27 cellular contexts compared by ENCODE assay signal in genomic region chr3:128929364-128929763, GRCh38.
"Had no signal": no experiment of that assay in that cellular context is flagged by ENCODE, and none has a peak within 500 bp of the region (broad histone marks: within the 10 kb centered on the region; RNA-seq: fewer than 3 reads in every experiment).

No MANE protein-coding gene starts in this region.

- H3K27ac ChIP-seq: stomach, suprapubic skin, testis, thoracic aorta, thyroid gland, tibial artery, tibial nerve, transverse colon, upper lobe of left lung, upper lobe of right lung, uterus, vagina had no signal

- H3K9me3 ChIP-seq: testis, thoracic aorta, thyroid gland, upper lobe of right lung, uterus, vagina had no signal

- H3K9me3 Mint-ChIP-seq: stimulated activated effector memory CD8-positive, alpha-beta T cell treated with anti-CD3 and anti-CD28 coated beads, Interleukin-12 subunit alpha, Interleukin-12 subunit beta, amount 100 ng/mL, for 72 hours had no signal

- H3K4me1 Mint-ChIP-seq: stimulated activated effector memory CD8-positive, alpha-beta T cell treated with anti-CD3 and anti-CD28 coated beads, Interleukin-12 subunit alpha, Interleukin-12 subunit beta, amount 100 ng/mL, for 72 hours; stimulated activated memory B cell treated with anti-CD40 and anti-IgM and Interleukin-4, amounts not matched to agents 10 μg/mL and 1 μg/mL and 100 μg/mL, for 72 hours; stimulated activated naive B cell treated with anti-CD40 and anti-IgM and Interleukin-4, amounts not matched to agents 10 μg/mL and 1 μg/mL and 100 μg/mL, for 72 hours had no signal

- H3K4me3 Mint-ChIP-seq: stimulated activated effector memory CD8-positive, alpha-beta T cell treated with anti-CD3 and anti-CD28 coated beads, Interleukin-12 subunit alpha, Interleukin-12 subunit beta, amount 100 ng/mL, for 72 hours; stimulated activated memory B cell treated with anti-CD40 and anti-IgM and Interleukin-4, amounts not matched to agents 10 μg/mL and 1 μg/mL and 100 μg/mL, for 72 hours; stimulated activated naive B cell treated with anti-CD40 and anti-IgM and Interleukin-4, amounts not matched to agents 10 μg/mL and 1 μg/mL and 100 μg/mL, for 72 hours; stimulated activated naive CD8-positive, alpha-beta T cell treated with anti-CD3 and anti-CD28 coated beads, Interleukin-15, amount 100 ng/mL, for 72 hours; stimulated activated naive CD8-positive, alpha-beta T cell treated with anti-CD3 and anti-CD28 coated beads, Interleukin-15, Interleukin-2, amounts not matched to agents 100 ng/mL and 50 ng/mL, for 24 hours; type B pancreatic cell had no signal

- H3K36me3 Mint-ChIP-seq: stimulated activated effector memory CD8-positive, alpha-beta T cell treated with anti-CD3 and anti-CD28 coated beads, Interleukin-12 subunit alpha, Interleukin-12 subunit beta, amount 100 ng/mL, for 72 hours; stimulated activated memory B cell treated with anti-CD40 and anti-IgM and Interleukin-4, amounts not matched to agents 10 μg/mL and 1 μg/mL and 100 μg/mL, for 72 hours had no signal

- ATAC-seq: stimulated activated effector memory CD8-positive, alpha-beta T cell treated with anti-CD3 and anti-CD28 coated beads, Interleukin-12 subunit alpha, Interleukin-12 subunit beta, amount 100 ng/mL, for 72 hours; stimulated activated memory B cell treated with anti-CD40 and anti-IgM and Interleukin-4, amounts not matched to agents 10 μg/mL and 1 μg/mL and 100 μg/mL, for 72 hours; stimulated activated naive B cell treated with anti-CD40 and anti-IgM and Interleukin-4, amounts not matched to agents 10 μg/mL and 1 μg/mL and 100 μg/mL, for 72 hours; stimulated activated naive CD8-positive, alpha-beta T cell treated with anti-CD3 and anti-CD28 coated beads, Interleukin-15, amount 100 ng/mL, for 72 hours; stimulated activated naive CD8-positive, alpha-beta T cell treated with anti-CD3 and anti-CD28 coated beads, Interleukin-15, Interleukin-2, amounts not matched to agents 100 U/mL and 50 U/mL, for 24 hours; upper lobe of right lung had no signal

- DNase-seq: stimulated activated CD4-positive, alpha-beta T cell treated with anti-CD3 and anti-CD28 coated beads, Interleukin-2, amount 100 ng/mL, for 48 hours; stimulated activated CD4-positive, alpha-beta T cell treated with anti-CD3 and anti-CD28 coated beads, Interleukin-4, amount 100 ng/mL, for 1 hour; stimulated activated CD4-positive, alpha-beta T cell treated with anti-CD3 and anti-CD28 coated beads, Interleukin-4, amount 100 ng/mL, for 24 hours; stimulated activated CD4-positive, alpha-beta T cell treated with anti-CD3 and anti-CD28 coated beads, Interleukin-4, amount 100 ng/mL, for 4 hours; stimulated activated CD8-positive, alpha-beta memory T cell treated with anti-CD3 and anti-CD28 coated beads, Interleukin-4, amount 100 ng/mL, for 48 hours; stimulated activated naive B cell treated with anti-CD40 and anti-IgM and Interleukin-4, amounts not matched to agents 10 μg/mL and 1 μg/mL and 100 μg/mL, for 72 hours; stimulated activated naive CD4-positive, alpha-beta T cell; stimulated activated naive CD4-positive, alpha-beta T cell treated with Interleukin-2 at 50 U/mL for 16 hours; stimulated activated naive CD8-positive, alpha-beta T cell treated with anti-CD3 and anti-CD28 coated beads, Interleukin-15, amount 100 ng/mL, for 72 hours; stimulated activated naive CD8-positive, alpha-beta T cell treated with anti-CD3 and anti-CD28 coated beads, Interleukin-15, Interleukin-2, amounts not matched to agents 100 U/mL and 50 U/mL, for 24 hours; stomach; substantia nigra; testis; thyroid gland; tibial artery; transverse colon; upper lobe of left lung; upper lobe of right lung; uterus had no signal

- H3K27me3 ChIP-seq: stomach, suprapubic skin, testis, thyroid gland, tibial nerve, transverse colon, upper lobe of left lung, upper lobe of right lung, uterus, vagina had no signal

- H3K4me3 ChIP-seq: stomach, suprapubic skin, testis, thoracic aorta, thyroid gland, tibial artery, tibial nerve, transverse colon, upper lobe of left lung, upper lobe of right lung, uterus, vagina had no signal

- H3K27me3 Mint-ChIP-seq: stimulated activated naive CD8-positive, alpha-beta T cell treated with anti-CD3 and anti-CD28 coated beads, Interleukin-15, amount 100 ng/mL, for 72 hours; stimulated activated naive CD8-positive, alpha-beta T cell treated with anti-CD3 and anti-CD28 coated beads, Interleukin-15, Interleukin-2, amounts not matched to agents 100 ng/mL and 50 ng/mL, for 24 hours had no signal

- H3K27ac Mint-ChIP-seq: stimulated activated effector memory CD8-positive, alpha-beta T cell treated with anti-CD3 and anti-CD28 coated beads, Interleukin-12 subunit alpha, Interleukin-12 subunit beta, amount 100 ng/mL, for 72 hours; stimulated activated memory B cell treated with anti-CD40 and anti-IgM and Interleukin-4, amounts not matched to agents 10 μg/mL and 1 μg/mL and 100 μg/mL, for 72 hours; stimulated activated naive B cell treated with anti-CD40 and anti-IgM and Interleukin-4, amounts not matched to agents 10 μg/mL and 1 μg/mL and 100 μg/mL, for 72 hours; stimulated activated naive CD8-positive, alpha-beta T cell treated with anti-CD3 and anti-CD28 coated beads, Interleukin-15, amount 100 ng/mL, for 72 hours; stimulated activated naive CD8-positive, alpha-beta T cell treated with anti-CD3 and anti-CD28 coated beads, Interleukin-15, Interleukin-2, amounts not matched to agents 100 ng/mL and 50 ng/mL, for 24 hours; type B pancreatic cell had no signal

- H3K36me3 ChIP-seq: suprapubic skin, thoracic aorta, thyroid gland, tibial artery, tibial nerve, transverse colon, upper lobe of left lung, upper lobe of right lung, uterus, vagina had no signal

- H3K4me1 ChIP-seq: stomach, suprapubic skin, testis, thyroid gland, tibial artery, tibial nerve, transverse colon, upper lobe of left lung, upper lobe of right lung, uterus, vagina had no signal
